8 cellular contexts compared by ENCODE assay signal in genomic region chr10:68901106-68901927, GRCh38. TPM values are rescaled to one million over a fixed set of nuclear protein-coding genes. Genes with fewer than 3 reads are reported as not detected.
DNase-seq lines count a peak whose midpoint lies in the region; ATAC-seq, FAIRE-seq and TF ChIP-seq lines count a peak whose summit lies in the region.

DDX50 (plus strand) TSS chr10:68901315; CDS start chr10:68901385, 70 bp downstream.

- peak within 1 kb of the TSS; percentile 67 for H2AFZ ChIP-seq in OCI-LY3 (ENCODE audit: low read depth, low read length)

- peak within 1 kb of the TSS; percentile 97 for H3K27ac Mint-ChIP-seq in endothelial cell (ENCODE audit: unreplicated experiment)
- peak within 1 kb of the TSS; percentile 99 for H3K27ac Mint-ChIP-seq in mesothelial cell of epicardium

- DNase-seq in D721Med (ENCODE audit: insufficient read length, low spot score) (peak; percentile 53), HuH-7 (ENCODE audit: low spot score) (peak; percentile 81), endothelial cell (ENCODE audit: low spot score) (peak; percentile 90), mesothelial cell of epicardium (ENCODE audit: low spot score in 2 of 2, unreplicated experiment in 2 of 2) (peak; percentile 89 to 93)
- peak; percentile 97 for DNase-seq in activated CD8-positive, alpha-beta memory T cell treated with anti-CD3 and anti-CD28 coated beads, Interleukin-2, amount 50 U/mL, for 48 hours
- peak; percentile 92 to 94 for DNase-seq in stimulated activated CD8-positive, alpha-beta memory T cell treated with anti-CD3 and anti-CD28 coated beads, Interleukin-2, amount 100 ng/mL, for 1 hour (ENCODE audit: low read depth in 2 of 2)

- H3K9ac ChIP-seq in OCI-LY3 (ENCODE audit: low read length), result peak within 1 kb of the TSS; percentile 83

- ATAC-seq in GM21515 (IDR thresholded peaks at IDR 0.05; ENCODE audit: unreplicated experiment), result peak; percentile 94

- H3K4me1 ChIP-seq in OCI-LY3 (ENCODE audit: low read length), result peaks cover 13% of the 10 kb centered on the region

- no peaks in the 10 kb centered on the region for H4K20me1 ChIP-seq in OCI-LY3 (ENCODE audit: insufficient read depth, low read length)

- no peaks in the 10 kb centered on the region for H3K27me3 ChIP-seq in OCI-LY3 (ENCODE audit: low read depth, low read length)

- peak within 1 kb of the TSS; percentile 100 for H3K4me3 ChIP-seq in OCI-LY3 (ENCODE audit: low read length)

- peak within 1 kb of the TSS; percentile 75 for H3K27ac ChIP-seq in OCI-LY3 (ENCODE audit: low read length)

- no peaks in the 10 kb centered on the region for H3K9me3 Mint-ChIP-seq in endothelial cell (ENCODE audit: unreplicated experiment)
- no peaks in the 10 kb centered on the region for H3K9me3 Mint-ChIP-seq in mesothelial cell of epicardium

- H3K4me3 Mint-ChIP-seq in endothelial cell (ENCODE audit: unreplicated experiment) (peak within 1 kb of the TSS; percentile 99), mesothelial cell of epicardium (peak within 1 kb of the TSS; percentile 98)

- no peaks in the 10 kb centered on the region for H3K36me3 Mint-ChIP-seq in endothelial cell (ENCODE audit: low read depth, unreplicated experiment)
- H3K36me3 Mint-ChIP-seq in mesothelial cell of epicardium, result peaks cover 4% of the 10 kb centered on the region

- H3K27me3 Mint-ChIP-seq in endothelial cell (ENCODE audit: unreplicated experiment) (peaks cover 5% of the 10 kb centered on the region), mesothelial cell of epicardium (ENCODE audit: low read depth) (no peaks in the 10 kb centered on the region)

- no peaks in the 10 kb centered on the region for H3K36me3 ChIP-seq in OCI-LY3 (replicated peaks; ENCODE audit: low read depth, low read length)

- no peaks in the 10 kb centered on the region for H3K9me3 ChIP-seq in OCI-LY3 (ENCODE audit: insufficient read depth, low read length)

- H3K79me2 ChIP-seq in OCI-LY3 (ENCODE audit: low read length), result peaks cover 47% of the 10 kb centered on the region

- H3K4me1 Mint-ChIP-seq in endothelial cell (ENCODE audit: unreplicated experiment) (peaks cover 19% of the 10 kb centered on the region), mesothelial cell of epicardium (peaks cover 29% of the 10 kb centered on the region)

- FAIRE-seq in D721Med (lab: Jason Lieb, UNC), result peak; percentile 76

- H3K4me2 ChIP-seq in OCI-LY3 (ENCODE audit: low read length), result peak within 1 kb of the TSS; percentile 95

- no peak for TF ChIP-seq CTCF in D721Med (IDR thresholded peaks at IDR 0.05; ENCODE audit: insufficient read depth, missing control alignments)
- no peak for TF ChIP-seq CTCF in OCI-LY3 (IDR thresholded peaks at IDR 0.05; ENCODE audit: low read depth, low read length)
- no peak for TF ChIP-seq CTCF in endothelial cell (IDR thresholded peaks at IDR 0.05; ENCODE audit: unreplicated experiment)
- peak; percentile 16 for TF ChIP-seq CTCF in mesothelial cell of epicardium (IDR thresholded peaks at IDR 0.05; ENCODE audit: unreplicated experiment)

RNA-seq across cellular contexts. Expression of gene DDX50, which starts in this region (rescaled TPM):
- 35.2 TPM for total RNA-seq in endothelial cell (ENCODE audit: unreplicated experiment)
- total RNA-seq in mesothelial cell of epicardium, result 48.9 to 51.1 TPM (median 48.9 TPM) in 3 replicates

Comparison
In these comparisons a context has a peak if more than half of its experiments do, and no peak if none do; other contexts are left out.
1. Peak in every context shown above with its lines: DNase-seq, ATAC-seq, H3K4me3 ChIP-seq and H3K27ac ChIP-seq.